11 cellular contexts compared by ENCODE assay signal in the genomic region with DNA sequence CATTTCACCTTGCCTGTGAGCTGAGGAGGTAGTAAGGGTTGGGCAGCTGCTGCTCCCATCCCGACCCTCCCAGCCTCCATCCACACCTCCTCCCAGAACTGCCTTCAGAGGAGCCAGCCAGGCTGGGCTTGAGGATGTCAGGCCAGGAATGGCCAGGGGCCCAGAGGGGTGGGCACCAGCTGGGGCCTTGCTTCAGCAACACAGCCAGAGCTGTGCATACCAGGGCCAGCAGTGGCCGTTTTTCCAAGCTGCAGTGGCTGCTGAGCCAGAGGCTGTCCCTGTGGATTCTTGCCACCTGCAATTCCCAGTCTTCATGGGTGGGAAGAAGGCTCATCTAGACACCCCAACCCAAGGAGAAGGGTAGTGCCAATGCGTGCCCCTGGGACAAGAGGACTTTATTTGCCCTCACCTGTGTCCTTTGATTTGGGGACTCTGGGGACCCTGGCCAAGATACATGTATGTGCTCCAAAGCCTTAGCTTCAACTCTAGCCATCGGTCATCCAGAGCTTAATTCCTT.
DNase-seq lines count a peak whose midpoint lies in the region; ATAC-seq and TF ChIP-seq lines count a peak whose summit lies in the region.
"Had no signal": no experiment of that assay in that cellular context is flagged by ENCODE, and none has a peak within 500 bp of the region (broad histone marks: within the 10 kb centered on the region; RNA-seq: fewer than 3 reads in every experiment).

No MANE protein-coding gene starts in this region.

- H3K27me3 ChIP-seq in BLaER1 treated with 17β-estradiol and CSF1 and Interleukin-3, amounts not matched to agents 10 nM and 100 nM, result no peaks in the 10 kb centered on the region
- H3K27me3 ChIP-seq in Panc1 (ENCODE audit: control insufficient read depth, insufficient read depth, low read length) (peaks cover 17% of the 10 kb centered on the region), endodermal cell (ENCODE audit: control insufficient read depth, insufficient read depth, low read length, poor library complexity, severe bottlenecking) (no peaks in the 10 kb centered on the region)

- H4K20me1 ChIP-seq in BLaER1 treated with 17β-estradiol and CSF1 and Interleukin-3, amounts not matched to agents 10 nM and 100 nM, result no peaks in the 10 kb centered on the region

- H3K4me1 ChIP-seq in BLaER1 treated with 17β-estradiol and CSF1 and Interleukin-3, amounts not matched to agents 10 nM and 100 nM, result peaks cover 45 to 80% (median 67%) of the 10 kb centered on the region in 10 experiments
- H3K4me1 ChIP-seq in Panc1 (ENCODE audit: control insufficient read depth, insufficient read depth, low read length) (no peaks in the 10 kb centered on the region), endodermal cell (ENCODE audit: control insufficient read depth, insufficient read depth, low read length) (peaks cover 7% of the 10 kb centered on the region)

- POLR2A ChIA-PET in Panc1 (lab: Charles Lee), result interaction anchor here (0.5 kb wide), 1 partner anchor 325 kb away, joined by 3 read pairs; no protein-coding TSS in a partner anchor

- H3K27ac ChIP-seq in BLaER1 treated with 17β-estradiol and CSF1 and Interleukin-3, amounts not matched to agents 10 nM and 100 nM, result no peak overlapping the region
- H3K27ac ChIP-seq in Panc1 (ENCODE audit: low read length) (no peak overlapping the region), endodermal cell (ENCODE audit: low read depth, low read length) (no peak overlapping the region)

- H3K27ac Mint-ChIP-seq in endodermal cell (no peak overlapping the region), nephron (peak overlapping the region in 2 of 3 experiments; percentile 9 to 32), Calu3 (ENCODE audit: unreplicated experiment) (no peak overlapping the region)

- H3K4me3 Mint-ChIP-seq in endodermal cell, result no peak overlapping the region
- H3K4me3 Mint-ChIP-seq in nephron, result no peak overlapping the region
- H3K4me3 Mint-ChIP-seq in Calu3 (ENCODE audit: low read depth, unreplicated experiment), result no peak overlapping the region
- H3K4me3 Mint-ChIP-seq: CD4-positive, alpha-beta memory T cell had no signal

- no TSS peak for BruUV-seq in Panc1 (replicated peaks; lab: Mats Ljungman, UMichigan)
- no TSS peak for BruUV-seq in Calu3 (replicated peaks; lab: Mats Ljungman, UMichigan)

- peaks cover 0 to 3% (median 1%) of the 10 kb centered on the region in 11 experiments; a peak in 6 of 22 replicates for H3K9me3 ChIP-seq in BLaER1 treated with 17β-estradiol and CSF1 and Interleukin-3, amounts not matched to agents 10 nM and 100 nM (replicated peaks in 1 of 11)
- H3K9me3 ChIP-seq in Panc1 (ENCODE audit: control insufficient read depth, insufficient read depth, low read depth, low read length), result no peaks in the 10 kb centered on the region
- no peaks in the 10 kb centered on the region for H3K9me3 ChIP-seq in endodermal cell (ENCODE audit: control insufficient read depth, low read length)

- H3K36me3 Mint-ChIP-seq in endodermal cell (ENCODE audit: low read depth), result no peaks in the 10 kb centered on the region
- no peaks in the 10 kb centered on the region for H3K36me3 Mint-ChIP-seq in nephron (ENCODE audit: low read depth)
- H3K36me3 Mint-ChIP-seq in Calu3 (ENCODE audit: insufficient read depth, unreplicated experiment), result no peaks in the 10 kb centered on the region
- H3K36me3 Mint-ChIP-seq: CD4-positive, alpha-beta memory T cell had no signal

- peak overlapping the region; percentile 50 to 75 (median 62); a peak in 19 of 22 replicates for H3K4me2 ChIP-seq in BLaER1 treated with 17β-estradiol and CSF1 and Interleukin-3, amounts not matched to agents 10 nM and 100 nM

- no peaks in the 10 kb centered on the region for H3K36me3 ChIP-seq in BLaER1 treated with 17β-estradiol and CSF1 and Interleukin-3, amounts not matched to agents 10 nM and 100 nM
- H3K36me3 ChIP-seq in Panc1 (ENCODE audit: control insufficient read depth, insufficient read depth, low read length), result no peaks in the 10 kb centered on the region
- H3K36me3 ChIP-seq in endodermal cell (ENCODE audit: control insufficient read depth, insufficient read depth, low read length), result no peaks in the 10 kb centered on the region

- intact Hi-C loops in Panc1 (cut with micrococcal nuclease; ENCODE audit: unreplicated experiment), result no loop called here
- intact Hi-C loops in Calu3 (cut with micrococcal nuclease; ENCODE audit: unreplicated experiment), result no loop called here

- H3K9ac ChIP-seq in BLaER1 treated with 17β-estradiol and CSF1 and Interleukin-3, amounts not matched to agents 10 nM and 100 nM, result no peak overlapping the region
- H3K9ac ChIP-seq in endodermal cell (ENCODE audit: extremely low read depth, low read length, poor library complexity, severe bottlenecking), result no peak overlapping the region

- no peak for DNase-seq in Panc1 (ENCODE audit: low read depth, low spot score)
- peak; percentile 49 for DNase-seq in endodermal cell
- no peak for DNase-seq in EL
- DNase-seq in NCI-H69 (lab: John Stamatoyannopoulos, UW), result no peak
- no peak for DNase-seq in Calu3
- no peak for DNase-seq in middle frontal gyrus (ENCODE audit: extremely low spot score, low spot score)
- DNase-seq: CD4-positive, alpha-beta memory T cell; NCI-H1048; NCI-H526 had no signal

- H3K9me3 Mint-ChIP-seq in endodermal cell (no peaks in the 10 kb centered on the region), nephron (peaks cover under 1% of the 10 kb centered on the region), Calu3 (ENCODE audit: low read depth, unreplicated experiment) (peaks cover 6% of the 10 kb centered on the region)

- in situ Hi-C loops in Panc1 (cut with HindIII; ENCODE audit: low pct_unique_long_range_greater_than_20kb, low sequenced_read_pairs), result no loop called here

- TF ChIP-seq CTCF in Panc1 (IDR thresholded peaks at IDR 0.05), result no peak
- TF ChIP-seq CTCF in endodermal cell (conservative IDR thresholded peaks at IDR 0.05), result no peak
- TF ChIP-seq CTCF in nephron (IDR thresholded peaks at IDR 0.05; ENCODE audit: unreplicated experiment in 3 of 3), result no peak
- no peak for TF ChIP-seq CTCF in Calu3 (IDR thresholded peaks at IDR 0.05; ENCODE audit: unreplicated experiment)

- H3K4me1 Mint-ChIP-seq in endodermal cell (peaks cover 26% of the 10 kb centered on the region), nephron (peaks cover 26% of the 10 kb centered on the region), Calu3 (ENCODE audit: low read depth, unreplicated experiment) (peaks cover 21% of the 10 kb centered on the region)

- H3K4me3 ChIP-seq in BLaER1 treated with 17β-estradiol and CSF1 and Interleukin-3, amounts not matched to agents 10 nM and 100 nM, result no peak overlapping the region
- no peak overlapping the region for H3K4me3 ChIP-seq in Panc1 (ENCODE audit: low read depth in 2 of 2, low read length in 2 of 2)
- no peak overlapping the region for H3K4me3 ChIP-seq in endodermal cell (ENCODE audit: low read length)

- 69 to 94% methylated on average over 3 to 4 of the region's 4 CpGs for WGBS in endodermal cell (ENCODE audit: insufficient coverage in 1 of 2, insufficient read length in 1 of 2), 2 experiments

- peaks cover 21% of the 10 kb centered on the region for H3K27me3 Mint-ChIP-seq in endodermal cell (ENCODE audit: insufficient read depth)
- H3K27me3 Mint-ChIP-seq in nephron (ENCODE audit: low read depth), result peaks cover 48% of the 10 kb centered on the region
- peaks cover 54% of the 10 kb centered on the region for H3K27me3 Mint-ChIP-seq in Calu3 (ENCODE audit: unreplicated experiment)

- CTCF ChIA-PET in Panc1 (lab: Charles Lee) (interaction anchor here (0.7 kb wide), 1 partner anchor 46 kb away, joined by 4 read pairs; no protein-coding TSS in a partner anchor), Calu3 (lab: Charles Lee) (interaction anchor here (1.2 to 2.5 kb wide), 3 partner anchors 11 to 39 kb away, joined by 3 to 6 read pairs (median 4); no protein-coding TSS in a partner anchor)

- ATAC-seq in Panc1, result peak; percentile 62; the same call in 1 of the 2 replicates

Comparison
In these comparisons a context has a peak if more than half of its experiments do, and no peak if none do; other contexts are left out.
1. H3K27ac Mint-ChIP-seq: peak in nephron (2 of 3); none in endodermal cell (single experiment) and Calu3 (single experiment).